28 cellular contexts compared by ENCODE assay signal in the genomic region with DNA sequence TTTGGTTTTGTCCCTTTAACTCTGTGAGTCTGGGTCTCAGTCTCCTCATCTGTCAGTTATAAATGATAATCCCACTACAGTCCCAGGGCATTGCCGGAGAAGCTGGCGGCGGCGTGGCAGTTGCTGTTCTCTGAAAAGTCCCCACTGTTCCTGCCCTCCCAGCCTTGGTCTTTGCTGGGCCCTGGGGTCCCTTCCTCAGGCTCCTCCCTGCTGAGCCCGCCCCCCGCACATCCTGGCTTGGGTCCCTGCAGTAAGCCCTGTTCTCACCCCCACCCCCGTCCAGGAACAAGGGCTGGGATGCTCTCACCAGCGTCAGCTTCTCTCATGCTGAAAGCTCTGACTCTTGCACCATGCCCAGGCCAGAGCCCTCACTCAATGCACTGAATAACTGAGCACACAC.
"Had no signal": no experiment of that assay in that cellular context is flagged by ENCODE, and none has a peak within 500 bp of the region (broad histone marks: within the 10 kb centered on the region; RNA-seq: fewer than 3 reads in every experiment).

No MANE protein-coding gene starts in this region.

- H3K4me2 ChIP-seq: hepatocyte had no signal

- H3K27ac Mint-ChIP-seq: activated CD8-positive, alpha-beta T cell treated with anti-CD3 and anti-CD28 coated beads for 36 hours; activated naive CD4-positive, alpha-beta T cell treated with anti-CD3 and anti-CD28 coated beads, Interleukin-2, amount 50 U/mL, for 72 hours; activated T-helper 17 cell treated with anti-CD3 and anti-CD28 coated beads, Interleukin-2, amount 50 U/mL, for 72 hours; nephron progenitor cell; stimulated activated naive B cell treated with anti-CD40 and anti-IgM and Interleukin-4, amounts not matched to agents 10 μg/mL and 1 μg/mL and 100 μg/mL, for 72 hours; T-helper 1 cell treated with Interleukin-12 subunit alpha and Interleukin-12 subunit beta and Interleukin-4 antibody, amounts not matched to agents 30 μg/mL and 1 μg/mL, for 36 hours had no signal

- H3K4me1 ChIP-seq: gastrocnemius medialis, left ventricle myocardium inferior, pancreas, psoas muscle, sigmoid colon, stomach, thyroid gland, upper lobe of left lung, vagina had no signal

- H3K27me3 ChIP-seq: gastrocnemius medialis, hepatocyte, pancreas, sigmoid colon, stomach, thyroid gland, upper lobe of left lung, vagina had no signal

- H3K4me3 Mint-ChIP-seq: activated CD8-positive, alpha-beta T cell treated with anti-CD3 and anti-CD28 coated beads for 36 hours; activated T-cell treated with anti-CD3 and anti-CD28 coated beads, Interleukin-2, amount 50 U/mL, for 4 hours; activated T-helper 17 cell treated with anti-CD3 and anti-CD28 coated beads, Interleukin-2, amount 50 U/mL, for 72 hours; central memory CD8-positive, alpha-beta T cell; nephron progenitor cell; stimulated activated naive B cell treated with anti-CD40 and anti-IgM and Interleukin-4, amounts not matched to agents 10 μg/mL and 1 μg/mL and 100 μg/mL, for 72 hours; T-helper 1 cell treated with Interleukin-12 subunit alpha and Interleukin-12 subunit beta and Interleukin-4 antibody, amounts not matched to agents 30 μg/mL and 1 μg/mL, for 36 hours had no signal

- H3K9me3 ChIP-seq: gastrocnemius medialis, left ventricle myocardium inferior, pancreas, psoas muscle, sigmoid colon, stomach, thyroid gland, upper lobe of left lung, vagina had no signal

- H3K4me3 ChIP-seq: gastrocnemius medialis, hepatocyte, left ventricle myocardium inferior, lung, pancreas, psoas muscle, sigmoid colon, stomach, thyroid gland, upper lobe of left lung, vagina had no signal

- H3K27ac ChIP-seq: gastrocnemius medialis, hepatocyte, left ventricle myocardium inferior, pancreas, psoas muscle, sigmoid colon, stomach, thyroid gland, upper lobe of left lung, vagina, WERI-Rb-1 had no signal

- H3K27me3 Mint-ChIP-seq: activated CD8-positive, alpha-beta T cell treated with anti-CD3 and anti-CD28 coated beads for 36 hours; activated T-helper 17 cell treated with anti-CD3 and anti-CD28 coated beads, Interleukin-2, amount 50 U/mL, for 72 hours; central memory CD8-positive, alpha-beta T cell; stimulated activated naive B cell treated with anti-CD40 and anti-IgM and Interleukin-4, amounts not matched to agents 10 μg/mL and 1 μg/mL and 100 μg/mL, for 72 hours had no signal

- H3K36me3 ChIP-seq: gastrocnemius medialis, left ventricle myocardium inferior, pancreas, sigmoid colon, stomach, thyroid gland, upper lobe of left lung, vagina, WERI-Rb-1 had no signal

- DNase-seq: activated CD4-positive, alpha-beta T cell treated with anti-CD3 and anti-CD28 coated beads, Interleukin-2, amount 50 U/mL, for 1 hour; activated CD4-positive, CD25-positive, alpha-beta regulatory T cell treated with anti-CD3 and anti-CD28 coated beads, Interleukin-2, amount 50 U/mL, for 72 hours; activated CD8-positive, alpha-beta T cell treated with anti-CD3 and anti-CD28 coated beads for 36 hours; activated T-cell treated with anti-CD3 and anti-CD28 coated beads, Interleukin-2, amount 50 U/mL, for 4 hours; effector CD8-positive, alpha-beta T cell; gastrocnemius medialis; glutamatergic neuron; left ventricle myocardium inferior; nephron progenitor cell; nucleus accumbens; pancreas; psoas muscle; sigmoid colon; small intestine; stimulated activated naive B cell treated with anti-CD40 and anti-IgM and Interleukin-4, amounts not matched to agents 10 μg/mL and 1 μg/mL and 100 μg/mL, for 72 hours; stomach; SW 1271; T-helper 9 cell; thyroid gland; upper lobe of left lung; WERI-Rb-1 had no signal

- H2AFZ ChIP-seq: hepatocyte had no signal

- H3K36me3 Mint-ChIP-seq: activated naive CD4-positive, alpha-beta T cell treated with anti-CD3 and anti-CD28 coated beads, Interleukin-2, amount 50 U/mL, for 72 hours; stimulated activated naive B cell treated with anti-CD40 and anti-IgM and Interleukin-4, amounts not matched to agents 10 μg/mL and 1 μg/mL and 100 μg/mL, for 72 hours had no signal

- ATAC-seq: activated CD8-positive, alpha-beta T cell treated with anti-CD3 and anti-CD28 coated beads for 36 hours; activated naive CD4-positive, alpha-beta T cell treated with anti-CD3 and anti-CD28 coated beads, Interleukin-2, amount 50 U/mL, for 72 hours; activated T-cell treated with anti-CD3 and anti-CD28 coated beads, Interleukin-2, amount 50 U/mL, for 4 hours; activated T-helper 17 cell treated with anti-CD3 and anti-CD28 coated beads, Interleukin-2, amount 50 U/mL, for 72 hours; gastrocnemius medialis; pancreas; psoas muscle; stimulated activated naive B cell treated with anti-CD40 and anti-IgM and Interleukin-4, amounts not matched to agents 10 μg/mL and 1 μg/mL and 100 μg/mL, for 72 hours had no signal

- H3K9me3 Mint-ChIP-seq: activated CD8-positive, alpha-beta T cell treated with anti-CD3 and anti-CD28 coated beads for 36 hours; activated T-cell treated with anti-CD3 and anti-CD28 coated beads, Interleukin-2, amount 50 U/mL, for 4 hours; activated T-helper 17 cell treated with anti-CD3 and anti-CD28 coated beads, Interleukin-2, amount 50 U/mL, for 72 hours; central memory CD8-positive, alpha-beta T cell; T-helper 1 cell treated with Interleukin-12 subunit alpha and Interleukin-12 subunit beta and Interleukin-4 antibody, amounts not matched to agents 30 μg/mL and 1 μg/mL, for 36 hours had no signal
